In genomic region chr21:43975469-43976098, GRCh38 we compare ENCODE assay signal across 8 cellular contexts. TPM values are rescaled to one million over a fixed set of nuclear protein-coding genes. Genes with fewer than 3 reads are reported as not detected.
DNase-seq lines count a peak whose midpoint lies in the region; ATAC-seq and TF ChIP-seq lines count a peak whose summit lies in the region.

No MANE protein-coding gene starts in this region.

- H2BK5ac ChIP-seq in H9 (ENCODE audit: insufficient read length, low read length): no peak overlapping the region

- H3K23ac ChIP-seq in H9 (ENCODE audit: insufficient read length, low read depth, low read length): no peak overlapping the region

- no peak overlapping the region for H2AK5ac ChIP-seq in H9 (ENCODE audit: insufficient read length, low read length)

- no peak overlapping the region for H3K9ac ChIP-seq in H9 (ENCODE audit: extremely low read depth, insufficient read length, low read length)

- CTCF ChIA-PET in activated CD4-positive, alpha-beta T cell treated with anti-CD3 and anti-CD28 coated beads, Interleukin-2, amount 10 ng/mL, durations not matched to agents 7 days and 5 days (lab: Charles Lee): interaction anchor here (0.6 to 1.4 kb wide), 11 partner anchors 9 to 248 kb away, joined by 3 to 13 read pairs (median 3); no protein-coding TSS in a partner anchor

- no peaks in the 10 kb centered on the region for H3K79me2 ChIP-seq in H9 (ENCODE audit: insufficient read depth, low read length)

- no peak overlapping the region for H2BK20ac ChIP-seq in H9 (ENCODE audit: low read depth, low read length, poor library complexity, severe bottlenecking)

- peaks cover 4 to 5% of the 10 kb centered on the region in 2 experiments; a peak in 3 of 5 replicates for H3K9me3 Mint-ChIP-seq in H9
- H3K9me3 Mint-ChIP-seq in activated CD4-positive, alpha-beta T cell treated with anti-CD3 and anti-CD28 coated beads, Interleukin-2, amount 10 ng/mL, durations not matched to agents 7 days and 5 days: no peaks in the 10 kb centered on the region

- no peak overlapping the region for H2AFZ ChIP-seq in H9 (ENCODE audit: low read length)

- no peak overlapping the region for H2BK15ac ChIP-seq in H9 (ENCODE audit: low read depth, low read length)

- no peak overlapping the region for H3K18ac ChIP-seq in H9 (ENCODE audit: insufficient read length, low read depth, low read length)

- H3K36me3 ChIP-seq in right lobe of liver: peaks cover 0 to 41% (median 9%) of the 10 kb centered on the region in 4 donors

- H3K9me3 ChIP-seq in H9 (ENCODE audit: control insufficient read depth, low read depth, low read length) (no peaks in the 10 kb centered on the region), right lobe of liver (no peaks in the 10 kb centered on the region)

- H3K23me2 ChIP-seq in H9 (ENCODE audit: insufficient read length, low read depth, low read length, poor library complexity, severe bottlenecking): no peaks in the 10 kb centered on the region

- TF ChIP-seq CTCF in H9 (conservative IDR thresholded peaks at IDR 0.05): peak; percentile 99
- peak; percentile 86 to 94 (median 90) for TF ChIP-seq CTCF in right lobe of liver (IDR thresholded peaks at IDR 0.05)

- DNase-seq in C1 segment of cervical spinal cord (lab: John Stamatoyannopoulos, UW): peak in 12 of 14 donors; percentile 13 to 77 (median 49)
- peak; percentile 76 for DNase-seq in H9
- peak; percentile 48 for DNase-seq in NCI-H2227 treated with DMSO at 0.1 percent for 48 hours (lab: John Stamatoyannopoulos, UW)
- peak; percentile 87 for DNase-seq in activated CD4-positive, alpha-beta T cell treated with anti-CD3 and anti-CD28 coated beads, Interleukin-2, amount 10 ng/mL, durations not matched to agents 7 days and 5 days
- DNase-seq in dedifferentiated amniotic fluid mesenchymal stem cell (ENCODE audit: extremely low spot score): peak; percentile 24
- DNase-seq in right lobe of liver: peak; percentile 78 to 80 (median 79)
- DNase-seq in stimulated activated CD4-positive, alpha-beta T cell treated with anti-CD3 and anti-CD28 coated beads, TNF-alpha, amount 100 ng/mL, for 4 hours (ENCODE audit: low read depth in 3 of 3): peak; percentile 71 to 72 (median 71)

- H4K91ac ChIP-seq in H9 (ENCODE audit: insufficient read length, low read depth, low read length): no peak overlapping the region

- no peak overlapping the region for H3K4me3 ChIP-seq in right lobe of liver

- no CpG with 5 or more reads among the region's 24 CpGs for WGBS in H9 (ENCODE audit: extremely low coverage, insufficient read length, low lambda C conversion rate)
- WGBS in right lobe of liver (ENCODE audit: insufficient coverage, low coverage, low lambda C conversion rate, missing lambda C conversion rate): 31% methylated on average over 20 of the region's 24 CpGs

- H3K4me1 ChIP-seq in H9 (ENCODE audit: insufficient read depth, low read length) (no peaks in the 10 kb centered on the region), right lobe of liver (peaks cover 0 to 9% (median 0%) of the 10 kb centered on the region in 4 donors)

- no peaks in the 10 kb centered on the region for H3K79me1 ChIP-seq in H9 (ENCODE audit: insufficient read depth, low read depth, low read length, poor library complexity, severe bottlenecking)

- H3K27ac ChIP-seq in H9 (ENCODE audit: insufficient read length, low read depth, low read length): no peak overlapping the region
- no peak overlapping the region for H3K27ac ChIP-seq in right lobe of liver

- no peak for TF ChIP-seq POLR2A in right lobe of liver (IDR thresholded peaks at IDR 0.05)

- no peak overlapping the region for H2BK12ac ChIP-seq in H9 (ENCODE audit: insufficient read length, low read depth, low read length)

- POLR2A ChIA-PET in activated CD4-positive, alpha-beta T cell treated with anti-CD3 and anti-CD28 coated beads, Interleukin-2, amount 10 ng/mL, durations not matched to agents 7 days and 5 days (lab: Charles Lee): no interaction called here

- no peak overlapping the region for H2BK120ac ChIP-seq in H9 (ENCODE audit: low read depth, low read length, poor library complexity, severe bottlenecking)

- H3K27me3 Mint-ChIP-seq in H9 (ENCODE audit: low read depth): no peaks in the 10 kb centered on the region
- no peaks in the 10 kb centered on the region for H3K27me3 Mint-ChIP-seq in activated CD4-positive, alpha-beta T cell treated with anti-CD3 and anti-CD28 coated beads, Interleukin-2, amount 10 ng/mL, durations not matched to agents 7 days and 5 days

- H3T11ph ChIP-seq in H9 (ENCODE audit: low read length): no peak overlapping the region

- H3K36me3 Mint-ChIP-seq in H9 (ENCODE audit: insufficient read depth in 1 of 3, low read depth in 3 of 3): no peaks in the 10 kb centered on the region
- H3K36me3 Mint-ChIP-seq in activated CD4-positive, alpha-beta T cell treated with anti-CD3 and anti-CD28 coated beads, Interleukin-2, amount 10 ng/mL, durations not matched to agents 7 days and 5 days (ENCODE audit: low read depth): peaks cover 12% of the 10 kb centered on the region

- H3K27me3 ChIP-seq in H9 (ENCODE audit: insufficient read depth, low read length) (no peaks in the 10 kb centered on the region), right lobe of liver (no peaks in the 10 kb centered on the region)

- intact Hi-C loops in right lobe of liver (cut with DNase I): loop anchor here (5.0 kb wide), 2 partner anchors 163 to 168 kb away; no protein-coding TSS in a partner anchor

- H3K27ac Mint-ChIP-seq in H9: no peak overlapping the region; a peak in 1 of 7 replicates
- H3K27ac Mint-ChIP-seq in activated CD4-positive, alpha-beta T cell treated with anti-CD3 and anti-CD28 coated beads, Interleukin-2, amount 10 ng/mL, durations not matched to agents 7 days and 5 days: peak overlapping the region; percentile 52

- no peaks in the 10 kb centered on the region for H4K20me1 ChIP-seq in H9 (ENCODE audit: control insufficient read depth, insufficient read depth, insufficient read length)

- H3K4ac ChIP-seq in H9 (ENCODE audit: low read depth, low read length): no peak overlapping the region

- H4K8ac ChIP-seq in H9 (replicated peaks; ENCODE audit: insufficient read length, low read depth, low read length): peak overlapping the region; percentile 4

- ATAC-seq in right lobe of liver (peak; percentile 81 to 90 (median 84)), HG02852 (IDR thresholded peaks at IDR 0.05; ENCODE audit: unreplicated experiment) (no peak)

- no peak overlapping the region for H3K14ac ChIP-seq in H9 (ENCODE audit: insufficient read depth, low read length)

- H3K4me3 Mint-ChIP-seq in H9: peak overlapping the region; percentile 13 to 79; a peak in 4 of 5 replicates
- H3K4me3 Mint-ChIP-seq in activated CD4-positive, alpha-beta T cell treated with anti-CD3 and anti-CD28 coated beads, Interleukin-2, amount 10 ng/mL, durations not matched to agents 7 days and 5 days: no peak overlapping the region

- H3K56ac ChIP-seq in H9 (ENCODE audit: insufficient read length, low read depth, low read length): no peak overlapping the region

- no peak overlapping the region for H3K4me2 ChIP-seq in H9 (ENCODE audit: insufficient read depth, insufficient read length, low read length)

- H4K5ac ChIP-seq in H9 (ENCODE audit: insufficient read length, low read depth, low read length): no peak overlapping the region

- peaks cover 2% of the 10 kb centered on the region in 2 experiments; a peak in 3 of 4 replicates for H3K4me1 Mint-ChIP-seq in H9
- peaks cover 15% of the 10 kb centered on the region for H3K4me1 Mint-ChIP-seq in activated CD4-positive, alpha-beta T cell treated with anti-CD3 and anti-CD28 coated beads, Interleukin-2, amount 10 ng/mL, durations not matched to agents 7 days and 5 days

RNA-seq across cellular contexts. Expression of gene TRAPPC10, which starts 36.5 kb away (rescaled TPM):
- total RNA-seq in H9 (2021): 27.9 and 32.9 TPM in 2 replicates
- total RNA-seq in activated CD4-positive, alpha-beta T cell treated with anti-CD3 and anti-CD28 coated beads, Interleukin-2, amount 10 ng/mL, durations not matched to agents 7 days and 5 days: 10 to 100 TPM; 61.7 to 76.9 TPM
- total RNA-seq in right lobe of liver: 10 to 100 TPM; 15.4 to 25.6 (median 18.4) TPM

Comparison
In these comparisons a context has a peak if more than half of its experiments do, and no peak if none do; other contexts are left out.
1. DNase-seq: peak in every context shown above with its lines; median percentile 87 in activated CD4-positive, alpha-beta T cell treated with anti-CD3 and anti-CD28 coated beads, Interleukin-2, amount 10 ng/mL, durations not matched to agents 7 days and 5 days; 79 in right lobe of liver; 76 in H9; 71 in stimulated activated CD4-positive, alpha-beta T cell treated with anti-CD3 and anti-CD28 coated beads, TNF-alpha, amount 100 ng/mL, for 4 hours; 49 in C1 segment of cervical spinal cord; 48 in NCI-H2227 treated with DMSO at 0.1 percent for 48 hours; 24 in dedifferentiated amniotic fluid mesenchymal stem cell.